ENCODE assay signal across 25 cellular contexts in genomic region chr3:54889731-54890130, GRCh38. TPM values are rescaled to one million over a fixed set of nuclear protein-coding genes. Genes with fewer than 3 reads are reported as not detected.
A peak's percentile ranks its signal among the peaks of the same experiment; 100 is the strongest.
DNase-seq lines count a peak whose midpoint lies in the region; ATAC-seq and TF ChIP-seq lines count a peak whose summit lies in the region.
"Had no signal": no experiment of that assay in that cellular context is flagged by ENCODE, and none has a peak within 500 bp of the region (broad histone marks: within the 10 kb centered on the region; RNA-seq: fewer than 3 reads in every experiment).

No MANE protein-coding gene starts in this region.

- H3K36me3 Mint-ChIP-seq in mesothelial cell of epicardium: no peaks in the 10 kb centered on the region
- H3K36me3 Mint-ChIP-seq: CD8-positive, alpha-beta T cell had no signal

- H3K9me3 Mint-ChIP-seq in mesothelial cell of epicardium: no peaks in the 10 kb centered on the region
- H3K9me3 Mint-ChIP-seq: CD8-positive, alpha-beta T cell had no signal

- DNase-seq in fibroblast of peridontal ligament (ENCODE audit: extremely low read depth) (peak; percentile 37), mesothelial cell of epicardium (ENCODE audit: low spot score in 2 of 2, unreplicated experiment in 2 of 2) (no peak), testis (no peak), CD1c-positive myeloid dendritic cell (ENCODE audit: extremely low spot score) (no peak), SW 1271 (lab: John Stamatoyannopoulos, UW) (no peak)
- DNase-seq: C1 segment of cervical spinal cord; Caco-2; CD8-positive, alpha-beta T cell; GM23248; H7; Karpas-422; MV-4-11; NCI-H1105; NCI-H2029; NCI-H446 treated with DMSO at 0.1 percent for 48 hours; NCI-H526; NCI-H82; NK-92 treated with Interleukin-12 subunit alpha and Interleukin-12 subunit beta, amount 100 ng/mL, for 24 hours; PC-3 had no signal

- TF ChIP-seq POLR2A in testis (IDR thresholded peaks at IDR 0.05): no peak

- H3K4me3 ChIP-seq in testis: no peak overlapping the region
- H3K4me3 ChIP-seq: GM23248, SJSA1 had no signal

- H3K27me3 ChIP-seq in testis: no peaks in the 10 kb centered on the region
- H3K27me3 ChIP-seq: SJSA1 had no signal

- intact Hi-C loops in testis (cut with DNase I; ENCODE audit: low total_unique reads): no loop called here

- TF ChIP-seq CTCF in VCaP (conservative IDR thresholded peaks at IDR 0.05): no peak
- no peak for TF ChIP-seq CTCF in mesothelial cell of epicardium (IDR thresholded peaks at IDR 0.05; ENCODE audit: unreplicated experiment)
- no peak for TF ChIP-seq CTCF in testis (IDR thresholded peaks at IDR 0.05)

- H3K4me3 Mint-ChIP-seq in mesothelial cell of epicardium: no peak overlapping the region
- H3K4me3 Mint-ChIP-seq: CD8-positive, alpha-beta T cell had no signal

- no peak for ATAC-seq in GM21723 (IDR thresholded peaks at IDR 0.05; ENCODE audit: unreplicated experiment)
- ATAC-seq: CD8-positive, alpha-beta T cell; PC-3; Right ventricle myocardium inferior had no signal

- no peaks in the 10 kb centered on the region for H3K36me3 ChIP-seq in testis (ENCODE audit: low read depth, missing control alignments)
- H3K36me3 ChIP-seq: SJSA1 had no signal

- peaks cover 38% of the 10 kb centered on the region for H3K4me1 ChIP-seq in testis

- H3K4me1 Mint-ChIP-seq in mesothelial cell of epicardium: peaks cover 45% of the 10 kb centered on the region

- H3K27ac ChIP-seq in VCaP: peak overlapping the region; percentile 89; the same call in 1 of the 2 replicates
- H3K27ac ChIP-seq in testis: peak overlapping the region; percentile 39 to 78
- H3K27ac ChIP-seq: GM23248, HL-60, SJSA1 had no signal

- no peaks in the 10 kb centered on the region for H3K27me3 Mint-ChIP-seq in mesothelial cell of epicardium (ENCODE audit: low read depth)

- H3K27ac Mint-ChIP-seq in mesothelial cell of epicardium: peak overlapping the region; percentile 79
- H3K27ac Mint-ChIP-seq: CD8-positive, alpha-beta T cell had no signal

- no peaks in the 10 kb centered on the region for H3K9me3 ChIP-seq in testis
- H3K9me3 ChIP-seq: Caco-2, SJSA1 had no signal

- 70 to 87% methylated on average over 3 of the region's 3 CpGs for WGBS in testis, 2 donors

RNA-seq across cellular contexts. Expression of gene LRTM1, which starts 38.1 kb away (rescaled TPM):
- not detected in 3 replicates for total RNA-seq in mesothelial cell of epicardium
- not detected for total RNA-seq in testis
- 0.22 TPM for polyA plus RNA-seq in testis (ENCODE audit: insufficient read depth, low read depth, low replicate concordance)
- total RNA-seq: A673; Caco-2; CD8-positive, alpha-beta T cell; GM23248; H7; PC-3; Right ventricle myocardium inferior; SJSA1 had no signal
- polyA plus RNA-seq: GM23248 had no signal
